ENCODE assay signal across 1 cellular context in genomic region chr3:184414418-184415228, GRCh38.
A peak's percentile ranks its signal among the peaks of the same experiment; 100 is the strongest.
TF ChIP-seq lines count a peak whose summit lies in the region.

No MANE protein-coding gene starts in this region.

TF ChIP-seq in GM12878, 131 proteins besides CTCF, POLR2A, EP300 and RAD21:
- TF ChIP-seq NBN (IDR thresholded peaks at IDR 0.05) (peak; percentile 78; the same call in 1 of the 2 replicates), SP1 (IDR thresholded peaks at IDR 0.05; ENCODE audit: low read depth, low read length) (no peak), BHLHE40 (IDR thresholded peaks at IDR 0.05; ENCODE audit: borderline replicate concordance in 1 of 2, low read depth in 2 of 2, low read length in 1 of 2) (peak in 1 of 2 experiments; percentile 29; a peak in 1 of 4 replicates), ATF7 (IDR thresholded peaks at IDR 0.05; ENCODE audit: low read depth) (0 out of 2 replicates have a peak, but pooled peaks have one; percentile 26), RELB (IDR thresholded peaks at IDR 0.05; ENCODE audit: low read depth) (peak; percentile 75), MTA2 (IDR thresholded peaks at IDR 0.05; ENCODE audit: low read depth) (peak; percentile 30; the same call in 1 of the 2 replicates), HDAC6 (IDR thresholded peaks at IDR 0.05; ENCODE audit: unreplicated experiment) (no peak), IKZF2 (IDR thresholded peaks at IDR 0.05) (peak in 1 of 2 experiments; percentile 25; a peak in 1 of 4 replicates)
- TF ChIP-seq, protein P1, sequence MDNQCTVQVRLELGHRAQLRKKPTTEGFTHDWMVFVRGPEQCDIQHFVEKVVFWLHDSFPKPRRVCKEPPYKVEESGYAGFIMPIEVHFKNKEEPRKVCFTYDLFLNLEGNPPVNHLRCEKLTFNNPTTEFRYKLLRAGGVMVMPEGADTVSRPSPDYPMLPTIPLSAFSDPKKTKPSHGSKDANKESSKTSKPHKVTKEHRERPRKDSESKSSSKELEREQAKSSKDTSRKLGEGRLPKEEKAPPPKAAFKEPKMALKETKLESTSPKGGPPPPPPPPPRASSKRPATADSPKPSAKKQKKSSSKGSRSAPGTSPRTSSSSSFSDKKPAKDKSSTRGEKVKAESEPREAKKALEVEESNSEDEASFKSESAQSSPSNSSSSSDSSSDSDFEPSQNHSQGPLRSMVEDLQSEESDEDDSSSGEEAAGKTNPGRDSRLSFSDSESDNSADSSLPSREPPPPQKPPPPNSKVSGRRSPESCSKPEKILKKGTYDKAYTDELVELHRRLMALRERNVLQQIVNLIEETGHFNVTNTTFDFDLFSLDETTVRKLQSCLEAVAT (IDR thresholded peaks at IDR 0.05) = peak; percentile 54; the same call in 1 of the 2 replicates
TF ChIP-seq in GM12878: peak in this region for 7.
